8 cellular contexts compared by ENCODE assay signal in genomic region chr20:24991897-24992419, GRCh38. TPM values are rescaled to one million over a fixed set of nuclear protein-coding genes. Genes with fewer than 3 reads are reported as not detected.
DNase-seq lines count a peak whose midpoint lies in the region; ATAC-seq and TF ChIP-seq lines count a peak whose summit lies in the region.
"Had no signal": no experiment of that assay in that cellular context is flagged by ENCODE, and none has a peak within 500 bp of the region (broad histone marks: within the 10 kb centered on the region; RNA-seq: fewer than 3 reads in every experiment).

No MANE protein-coding gene starts in this region.

- peak overlapping the region; percentile 86 to 96 for H3K4me3 Mint-ChIP-seq in activated T-cell treated with anti-CD3 and anti-CD28 coated beads, Interleukin-2, amount 50 U/mL, for 72 hours

- H3K27me3 ChIP-seq in heart right ventricle (no peaks in the 10 kb centered on the region), rectal smooth muscle tissue (ENCODE audit: control insufficient read depth, insufficient read depth, low read length) (no peaks in the 10 kb centered on the region)

- H3K9me3 ChIP-seq in heart right ventricle, result no peaks in the 10 kb centered on the region

- TF ChIP-seq CTCF in heart right ventricle (IDR thresholded peaks at IDR 0.05), result no peak

- peaks cover 73% of the 10 kb centered on the region for H3K4me1 Mint-ChIP-seq in activated T-cell treated with anti-CD3 and anti-CD28 coated beads, Interleukin-2, amount 50 U/mL, for 72 hours (ENCODE audit: low read depth)

- DNase-seq in HT1080 (ENCODE audit: low read depth), result peak; percentile 18
- peak; percentile 19 to 35 for DNase-seq in activated T-cell treated with anti-CD3 and anti-CD28 coated beads, Interleukin-2, amount 50 U/mL, for 72 hours
- DNase-seq in heart right ventricle, result peak in 1 of 2 donors; percentile 39
- no peak for DNase-seq in hippocampal formation (lab: John Stamatoyannopoulos, UW)

- peaks cover 6 to 9% of the 10 kb centered on the region in 2 donors for H3K36me3 Mint-ChIP-seq in activated T-cell treated with anti-CD3 and anti-CD28 coated beads, Interleukin-2, amount 50 U/mL, for 72 hours (ENCODE audit: insufficient read depth in 2 of 2)

- ATAC-seq in GM21423 (IDR thresholded peaks at IDR 0.05; ENCODE audit: unreplicated experiment) (peak; percentile 21), heart right ventricle (peak in 7 of 8 donors; percentile 1 to 43 (median 17))
- peak; percentile 10 to 25 for ATAC-seq in activated T-cell treated with anti-CD3 and anti-CD28 coated beads, Interleukin-2, amount 50 U/mL, for 72 hours (replicated peaks in 1 of 2)

- H3K27me3 Mint-ChIP-seq in activated T-cell treated with anti-CD3 and anti-CD28 coated beads, Interleukin-2, amount 50 U/mL, for 72 hours (ENCODE audit: low read depth), result no peaks in the 10 kb centered on the region

- peak overlapping the region; percentile 95 for H3K27ac Mint-ChIP-seq in activated T-cell treated with anti-CD3 and anti-CD28 coated beads, Interleukin-2, amount 50 U/mL, for 72 hours

- no peaks in the 10 kb centered on the region for H3K36me3 ChIP-seq in heart right ventricle
- no peaks in the 10 kb centered on the region for H3K36me3 ChIP-seq in rectal smooth muscle tissue (ENCODE audit: control insufficient read depth, insufficient read depth, low read length)

- H3K27ac ChIP-seq in heart right ventricle, result peak overlapping the region; percentile 71 to 96 (median 93)
- peak overlapping the region; percentile 92 for H3K27ac ChIP-seq in rectal smooth muscle tissue (ENCODE audit: low read depth, low read length)

- peaks cover 5 to 82% (median 49%) of the 10 kb centered on the region in 9 donors for H3K4me1 ChIP-seq in heart right ventricle
- peaks cover 25% of the 10 kb centered on the region for H3K4me1 ChIP-seq in rectal smooth muscle tissue (ENCODE audit: control insufficient read depth, insufficient read depth, low read length)

- intact Hi-C loops in heart right ventricle (cut with DNase I), result loop anchor here in 8 of 10 donors (5.0 to 10.0 kb wide), 8 partner anchors 183 to 405 kb away; partner anchors contain the start of genes ABHD12 (in 3 of the 8) and PYGB (in 1 of the 8)

- peak overlapping the region; percentile 62 for H3K4me3 ChIP-seq in GM08714 (ENCODE audit: low read length)
- peak overlapping the region; percentile 53 to 96 (median 87) for H3K4me3 ChIP-seq in heart right ventricle
- peak overlapping the region; percentile 92 for H3K4me3 ChIP-seq in rectal smooth muscle tissue (ENCODE audit: low read length)

- peak overlapping the region; percentile 80 for H3K9ac ChIP-seq in rectal smooth muscle tissue (ENCODE audit: low read length)

- WGBS in heart right ventricle, 2 donors, result 1% methylated on average over 32 of the region's 32 CpGs

- H3K9me3 Mint-ChIP-seq in activated T-cell treated with anti-CD3 and anti-CD28 coated beads, Interleukin-2, amount 50 U/mL, for 72 hours, result no peaks in the 10 kb centered on the region

RNA-seq across cellular contexts. Expression of gene APMAP, which starts 0.6 kb away (rescaled TPM):
- 173 and 180 TPM in 2 replicates for total RNA-seq in HT1080 (2014; rRNA removed; shearing (Covaris generic))
- polyA plus RNA-seq in HT1080 (2015; cell fraction: cytosol; rRNA removed), result 190 and 194 TPM in 2 replicates
- polyA plus RNA-seq in HT1080 (2015; cell fraction: nucleus; rRNA removed), result 243 and 247 TPM in 2 replicates
- 10 to 100 TPM; 65.2 to 70.2 TPM for total RNA-seq in activated T-cell treated with anti-CD3 and anti-CD28 coated beads, Interleukin-2, amount 50 U/mL, for 72 hours
- total RNA-seq in heart right ventricle, result 10 to 100 TPM; 22.5 to 44.6 (median 33.1) TPM
- polyA plus RNA-seq in heart right ventricle, result 10 to 100 TPM; 15.3 to 48.5 TPM

RNA-seq across cellular contexts. Expression of gene CST7, which starts 42.9 kb away (rescaled TPM):
- 0.60 and 1.0 TPM in 2 replicates for total RNA-seq in HT1080 (2014; rRNA removed; shearing (Covaris generic))
- polyA plus RNA-seq in HT1080 (2015; cell fraction: cytosol; rRNA removed), result 1.4 and 1.7 TPM in 2 replicates
- polyA plus RNA-seq in HT1080 (2015; cell fraction: nucleus; rRNA removed), result 0.25 and 0.68 TPM in 2 replicates
- 100 to 1,000 TPM; 136 to 174 TPM for total RNA-seq in activated T-cell treated with anti-CD3 and anti-CD28 coated beads, Interleukin-2, amount 50 U/mL, for 72 hours
- total RNA-seq in heart right ventricle, result 1 to 10 TPM in 4 of 10 donors, under 1 TPM in 4, not detected in 2; 0.28 to 10.0 (median 1.0) TPM
- polyA plus RNA-seq in heart right ventricle, result 1 to 10 TPM; 1.2 to 1.5 TPM
- total RNA-seq: dermis microvascular lymphatic vessel endothelial cell had no signal

Comparison
In these comparisons a context has a peak if more than half of its experiments do, and no peak if none do; other contexts are left out.
1. DNase-seq: peak in HT1080 (single experiment) and activated T-cell treated with anti-CD3 and anti-CD28 coated beads, Interleukin-2, amount 50 U/mL, for 72 hours (2 of 2); none in hippocampal formation (0 of 2).
2. RNA of gene CST7, which starts 42.9 kb away (total RNA-seq): 136 to 174 TPM in activated T-cell treated with anti-CD3 and anti-CD28 coated beads, Interleukin-2, amount 50 U/mL, for 72 hours; 0.60 to 1.0 TPM in HT1080 and 0.28 to 10.0 TPM in heart right ventricle; every median in the first group is over 10 times any median in the second.
3. Peak in every context shown above with its lines, with median percentiles within 50 percentile points of each other: H3K4me3 ChIP-seq and ATAC-seq.